ENCODE assay signal across 3 cellular contexts in genomic region chr15:29922191-29922590, GRCh38.
A peak's percentile ranks its signal among the peaks of the same experiment; 100 is the strongest.
TF ChIP-seq lines count a peak whose summit lies in the region.

No MANE protein-coding gene starts in this region.

TF ChIP-seq in A549, 52 proteins besides CTCF, POLR2A, EP300 and RAD21:
- TF ChIP-seq MAFK (IDR thresholded peaks at IDR 0.05; ENCODE audit: partially characterized antibody) = peak; percentile 65
- TF ChIP-seq FOXS1 (CRISPR knock-in tag; IDR thresholded peaks at IDR 0.05) = no peak

TF ChIP-seq in IMR-90, 13 proteins besides CTCF, POLR2A, EP300 and RAD21:
- TF ChIP-seq MAFK (IDR thresholded peaks at IDR 0.05; ENCODE audit: low read depth, low read length) (peak; percentile 34; the same call in 1 of the 2 replicates), RFX5 (IDR thresholded peaks at IDR 0.05; ENCODE audit: low read depth, low read length) (no peak), CHD1 (IDR thresholded peaks at IDR 0.05; ENCODE audit: low read depth, low read length) (no peak)

TF ChIP-seq in K562, 482 proteins besides CTCF, POLR2A, EP300 and RAD21:
- TF ChIP-seq ZNF316 (IDR thresholded peaks at IDR 0.05) (peak; percentile 31), HCFC1 (IDR thresholded peaks at IDR 0.05; ENCODE audit: low read depth, low read length) (no peak), ZNF239 (CRISPR knock-in tag; IDR thresholded peaks at IDR 0.05) (no peak), NFIX (CRISPR knock-in tag; IDR thresholded peaks at IDR 0.05; ENCODE audit: low read depth) (no peak)
TF ChIP-seq in K562: peak in this region for 1.
